In genomic region chr1:78044796-78045599, GRCh38 we compare ENCODE assay signal across 10 cellular contexts. TPM values are rescaled to one million over a fixed set of nuclear protein-coding genes. Genes with fewer than 3 reads are reported as not detected.
DNase-seq lines count a peak whose midpoint lies in the region; ATAC-seq and TF ChIP-seq lines count a peak whose summit lies in the region.
"Had no signal": no experiment of that assay in that cellular context is flagged by ENCODE, and none has a peak within 500 bp of the region (broad histone marks: within the 10 kb centered on the region; RNA-seq: fewer than 3 reads in every experiment).

No MANE protein-coding gene starts in this region.

- no peak overlapping the region for H2AFZ ChIP-seq in smooth muscle cell (ENCODE audit: low read depth)

- no peaks in the 10 kb centered on the region for H3K9me3 Mint-ChIP-seq in HFFc6

- H3K36me3 ChIP-seq in adipocyte (ENCODE audit: control insufficient read depth, insufficient read depth, low read length, severe bottlenecking) (no peaks in the 10 kb centered on the region), smooth muscle cell (ENCODE audit: low read depth) (no peaks in the 10 kb centered on the region)

- no peak for ATAC-seq in HG02588 (IDR thresholded peaks at IDR 0.05; ENCODE audit: unreplicated experiment)
- no peak for ATAC-seq in HG02870 (IDR thresholded peaks at IDR 0.05; ENCODE audit: unreplicated experiment)

- peaks cover 17% of the 10 kb centered on the region; the same call in 1 of the 2 replicates for H3K27me3 Mint-ChIP-seq in HFFc6 (ENCODE audit: insufficient read depth)

- peaks cover 22% of the 10 kb centered on the region for H3K4me1 Mint-ChIP-seq in HFFc6 (ENCODE audit: low read depth)

- DNase-seq in HFFc6 (no peak), adipocyte (ENCODE audit: low read depth) (no peak), kidney tubule cell (ENCODE audit: low spot score) (peak; percentile 5), smooth muscle cell (lab: John Stamatoyannopoulos, UW; ENCODE audit: unreplicated experiment) (no peak), cerebellum (ENCODE audit: low spot score) (no peak), SHP77 treated with DMSO at 0.1 percent for 48 hours (lab: John Stamatoyannopoulos, UW) (no peak)
- DNase-seq: stimulated activated CD4-positive, alpha-beta T cell treated with anti-CD3 and anti-CD28 coated beads, Interleukin-4, amount 100 ng/mL, for 24 hours had no signal

- no peak overlapping the region for H3K27ac Mint-ChIP-seq in HFFc6

- peak overlapping the region; percentile 87 for H3K9ac ChIP-seq in adipocyte (ENCODE audit: low read length)
- H3K9ac ChIP-seq in smooth muscle cell (ENCODE audit: low read depth) = no peak overlapping the region

- H3K4me3 ChIP-seq in adipocyte (ENCODE audit: low read length) (peak overlapping the region; percentile 88), smooth muscle cell (peak overlapping the region; percentile 56)

- H3K9me3 ChIP-seq in adipocyte (ENCODE audit: control insufficient read depth, low read length) = no peaks in the 10 kb centered on the region
- H3K9me3 ChIP-seq in smooth muscle cell (replicated peaks; ENCODE audit: low read depth) = no peaks in the 10 kb centered on the region

- no peak overlapping the region for H3K27ac ChIP-seq in smooth muscle cell (ENCODE audit: low read depth)

- H3K79me2 ChIP-seq in smooth muscle cell (ENCODE audit: low read depth) = no peaks in the 10 kb centered on the region

- H4K20me1 ChIP-seq in smooth muscle cell (ENCODE audit: low read depth) = no peaks in the 10 kb centered on the region

- H3K4me1 ChIP-seq in adipocyte (ENCODE audit: control insufficient read depth, insufficient read depth, low read length) = peaks cover 15% of the 10 kb centered on the region
- peaks cover 6% of the 10 kb centered on the region for H3K4me1 ChIP-seq in smooth muscle cell (ENCODE audit: low read depth)

- H3K27me3 ChIP-seq in adipocyte (replicated peaks; ENCODE audit: control insufficient read depth, insufficient read depth, low read length) (no peaks in the 10 kb centered on the region), smooth muscle cell (ENCODE audit: low read depth) (peaks cover 74% of the 10 kb centered on the region)

- TF ChIP-seq CTCF in HFFc6 (IDR thresholded peaks at IDR 0.05) = no peak
- TF ChIP-seq CTCF in smooth muscle cell (IDR thresholded peaks at IDR 0.05; ENCODE audit: borderline replicate concordance, insufficient read depth, poor library complexity, severe bottlenecking) = no peak

- peak overlapping the region; percentile 92 for H3K4me2 ChIP-seq in smooth muscle cell

- peak overlapping the region; percentile 37 for H3K4me3 Mint-ChIP-seq in HFFc6

- 72% methylated on average over 14 of the region's 14 CpGs for WGBS in smooth muscle cell (ENCODE audit: low lambda C conversion rate)

- H3K36me3 Mint-ChIP-seq in HFFc6 (ENCODE audit: low read depth) = no peaks in the 10 kb centered on the region

- no peaks in the 10 kb centered on the region for H3F3A ChIP-seq in smooth muscle cell (ENCODE audit: low read depth)

RNA-seq across cellular contexts. Expression of gene GIPC2, which starts 0.8 kb away (rescaled TPM):
- total RNA-seq in HFFc6 (2021; fragmentation: NEBNext Ultra II Directional; extraction: Animal tissue kit (Norgen Biotek cat#: 25700)) = under 1 TPM; 0.17 to 1.00 (median 0.26) TPM
- total RNA-seq in smooth muscle cell = 0.13 TPM in 1 of 2 replicates, not detected in the other
- 0.05 TPM in 1 of 2 replicates, not detected in the other for polyA plus RNA-seq in smooth muscle cell
- total RNA-seq in cerebellum = 0.64 TPM
- total RNA-seq: NCI-H460 had no signal

RNA-seq across cellular contexts. Expression of gene DNAJB4, which starts 40.3 kb away (rescaled TPM):
- 100 to 1,000 TPM in 3 of 6 experiments, 10 to 100 TPM in 3; 89.6 to 245 (median 99.0) TPM for total RNA-seq in HFFc6 (2021; fragmentation: NEBNext Ultra II Directional; extraction: Animal tissue kit (Norgen Biotek cat#: 25700))
- 48.9 and 92.8 TPM in 2 replicates for total RNA-seq in smooth muscle cell
- 31.5 and 43.4 TPM in 2 replicates for polyA plus RNA-seq in smooth muscle cell
- 39.1 TPM for total RNA-seq in cerebellum
